In the genomic region with DNA sequence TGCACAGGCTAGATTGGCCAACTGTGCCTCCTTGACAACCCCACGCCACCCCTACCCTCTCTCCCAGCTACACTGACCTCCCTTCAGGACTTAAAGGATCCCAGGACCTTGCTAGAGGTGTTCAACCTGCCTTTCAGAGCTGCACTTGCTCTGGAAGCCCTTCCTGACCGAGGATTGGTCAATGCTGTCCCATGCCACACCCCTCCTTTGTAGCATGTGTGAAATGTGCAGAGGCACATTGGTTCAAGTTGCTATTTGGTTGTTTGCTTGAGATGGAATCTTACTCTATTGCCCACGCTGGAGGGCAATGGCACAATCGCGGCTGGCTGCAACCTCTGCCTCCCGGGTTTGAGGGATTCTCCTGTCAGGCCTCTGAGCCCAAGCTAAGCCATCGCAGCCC, we compare ENCODE assay signal across 1 cellular context.
TF ChIP-seq lines count a peak whose summit lies in the region.

No MANE protein-coding gene starts in this region.

TF ChIP-seq in GM23338, 12 proteins besides CTCF, POLR2A, EP300 and RAD21 (continued from another document):
- no peak for TF ChIP-seq REST (IDR thresholded peaks at IDR 0.05; ENCODE audit: unreplicated experiment)
- TF ChIP-seq, protein P1, sequence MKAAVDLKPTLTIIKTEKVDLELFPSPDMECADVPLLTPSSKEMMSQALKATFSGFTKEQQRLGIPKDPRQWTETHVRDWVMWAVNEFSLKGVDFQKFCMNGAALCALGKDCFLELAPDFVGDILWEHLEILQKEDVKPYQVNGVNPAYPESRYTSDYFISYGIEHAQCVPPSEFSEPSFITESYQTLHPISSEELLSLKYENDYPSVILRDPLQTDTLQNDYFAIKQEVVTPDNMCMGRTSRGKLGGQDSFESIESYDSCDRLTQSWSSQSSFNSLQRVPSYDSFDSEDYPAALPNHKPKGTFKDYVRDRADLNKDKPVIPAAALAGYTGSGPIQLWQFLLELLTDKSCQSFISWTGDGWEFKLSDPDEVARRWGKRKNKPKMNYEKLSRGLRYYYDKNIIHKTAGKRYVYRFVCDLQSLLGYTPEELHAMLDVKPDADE (IDR thresholded peaks at IDR 0.05): no peak
- TF ChIP-seq CREB1 (CRISPR knock-in tag; IDR thresholded peaks at IDR 0.05; ENCODE audit: low read depth): no peak
TF ChIP-seq in GM23338: peak in this region for 0.
